Comparison of ENCODE assay signal across 10 cellular contexts in the genomic region with DNA sequence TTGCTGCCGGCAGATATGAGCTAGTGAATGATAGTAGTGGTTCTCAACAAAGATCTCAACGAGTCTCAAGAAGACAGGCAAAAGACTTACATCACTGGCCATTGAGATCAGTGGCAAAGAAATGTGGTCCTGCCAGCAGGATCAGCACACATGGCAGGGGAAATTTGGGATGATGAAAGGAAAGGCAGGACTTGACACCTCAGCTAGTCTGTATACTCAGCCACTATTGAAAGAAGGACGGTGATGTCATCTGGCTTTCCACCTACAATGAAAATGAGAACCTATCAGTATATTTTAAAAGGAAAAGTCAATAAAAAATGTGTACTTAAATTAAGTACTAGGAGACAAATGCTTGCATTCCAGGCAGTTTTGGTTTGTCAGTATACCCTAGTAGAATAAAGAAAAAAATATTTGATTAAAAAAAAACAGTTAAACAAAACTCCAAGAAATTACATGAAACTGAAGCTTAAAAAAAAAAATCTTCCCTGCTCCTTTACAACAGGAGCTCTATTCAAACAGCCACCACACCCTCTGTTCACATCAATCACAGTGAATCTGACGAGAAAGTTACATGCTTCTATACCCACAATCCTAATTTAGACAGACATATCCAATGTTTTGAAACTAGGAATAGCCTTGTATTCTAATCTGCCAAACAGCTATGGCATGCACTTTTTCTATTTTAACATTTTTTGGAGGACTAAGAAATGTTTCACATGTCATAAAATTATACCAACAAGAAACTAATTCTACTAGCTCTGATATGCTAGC. TPM values are rescaled to one million over a fixed set of nuclear protein-coding genes. Genes with fewer than 3 reads are reported as not detected.
DNase-seq lines count a peak whose midpoint lies in the region; ATAC-seq, FAIRE-seq and TF ChIP-seq lines count a peak whose summit lies in the region.
"Had no signal": no experiment of that assay in that cellular context is flagged by ENCODE, and none has a peak within 500 bp of the region (broad histone marks: within the 10 kb centered on the region; RNA-seq: fewer than 3 reads in every experiment).

No MANE protein-coding gene starts in this region.

- H3K4me3 ChIP-seq in gastroesophageal sphincter (no peak overlapping the region), psoas muscle (peak overlapping the region; percentile 33)

- no peak for TF ChIP-seq POLR2A in gastroesophageal sphincter (IDR thresholded peaks at IDR 0.05)

- CTCF ChIA-PET in RWPE1 (lab: Yijun Ruan, JAX) = interaction anchor here (1.1 to 1.6 kb wide), 2 partner anchors 63 to 65 kb away, joined by 3 read pairs; no protein-coding TSS in a partner anchor

- TF ChIP-seq EP300 in gastroesophageal sphincter (IDR thresholded peaks at IDR 0.05) = no peak

- H3K27ac ChIP-seq in RWPE1 (peak overlapping the region; percentile 95), gastroesophageal sphincter (peak overlapping the region; percentile 32 to 90 (median 84)), psoas muscle (peak overlapping the region; percentile 86)

- H3K36me3 ChIP-seq in gastroesophageal sphincter (peaks cover 0 to 39% of the 10 kb centered on the region in 2 donors), psoas muscle (ENCODE audit: insufficient read depth in 1 of 2, low read depth in 1 of 2) (peaks cover 10 to 65% of the 10 kb centered on the region in 2 donors)

- WGBS in gastroesophageal sphincter (ENCODE audit: low coverage in 1 of 2), 2 donors = 72% methylated on average over 3 to 4 of the region's 4 CpGs
- 38 to 62% (median 38%) methylated on average over 4 of the region's 4 CpGs for WGBS in psoas muscle, 3 donors

- ATAC-seq in gastroesophageal sphincter = peak; percentile 22
- peak; percentile 41 to 67 (median 54) for ATAC-seq in psoas muscle
- no peak for ATAC-seq in HG03280 (IDR thresholded peaks at IDR 0.05; ENCODE audit: unreplicated experiment)

- no peaks in the 10 kb centered on the region for H3K9me3 ChIP-seq in gastroesophageal sphincter
- H3K9me3 ChIP-seq in psoas muscle = no peaks in the 10 kb centered on the region
- H3K9me3 ChIP-seq: BE2C had no signal

- no peak for DNase-seq in RWPE1 (ENCODE audit: low spot score)
- no peak for DNase-seq in psoas muscle
- DNase-seq in amygdala (lab: John Stamatoyannopoulos, UW) = no peak
- DNase-seq in RPMI8226 = no peak
- no peak for DNase-seq in NCI-H187 (lab: John Stamatoyannopoulos, UW)
- DNase-seq: BE2C, DND-41 had no signal

- no peaks in the 10 kb centered on the region for H3K27me3 ChIP-seq in gastroesophageal sphincter
- H3K27me3 ChIP-seq in psoas muscle (ENCODE audit: insufficient read depth in 3 of 3, low read length in 2 of 3) = no peaks in the 10 kb centered on the region
- H3K27me3 ChIP-seq: BE2C had no signal

- H3K4me1 ChIP-seq in gastroesophageal sphincter = peaks cover 10 to 100% (median 23%) of the 10 kb centered on the region in 3 donors
- peaks cover 83% of the 10 kb centered on the region for H3K4me1 ChIP-seq in psoas muscle
- H3K4me1 ChIP-seq: BE2C had no signal

- POLR2A ChIA-PET in RWPE1 (lab: Yijun Ruan, JAX; ENCODE audit: low non-redundant PET) = no interaction called here

- FAIRE-seq in G401.6 (lab: Jason Lieb, UNC) = peak; percentile 44

- no peak for TF ChIP-seq CTCF in RWPE1 (conservative IDR thresholded peaks at IDR 0.05; ENCODE audit: low read depth)
- no peak for TF ChIP-seq CTCF in gastroesophageal sphincter (IDR thresholded peaks at IDR 0.05)
- TF ChIP-seq CTCF in psoas muscle (IDR thresholded peaks at IDR 0.05) = no peak

- intact Hi-C loops in psoas muscle (cut with DNase I) = loop anchor here (2.0 to 5.0 kb wide), 2 partner anchors 48 to 50 kb away; no protein-coding TSS in a partner anchor

RNA-seq across cellular contexts. Expression of a gene that starts 34.9 kb away (rescaled TPM):
- 1 to 10 TPM; 1.1 to 5.1 (median 1.9) TPM for total RNA-seq in gastroesophageal sphincter
- 1 to 10 TPM; 1.1 to 4.2 (median 1.4) TPM for total RNA-seq in psoas muscle
- 1 to 10 TPM in 2 of 3 donors, under 1 TPM in 1; 0.77 to 3.8 (median 2.6) TPM for polyA plus RNA-seq in psoas muscle

RNA-seq across cellular contexts. Expression of a gene that starts 35.1 kb away (rescaled TPM):
- total RNA-seq in gastroesophageal sphincter (100 to 1,000 TPM; 101 to 184 (median 159) TPM), psoas muscle (100 to 1,000 TPM in 3 of 4 donors, 10 to 100 TPM in 1; 70.4 to 136 (median 121) TPM)
- polyA plus RNA-seq in psoas muscle = 100 to 1,000 TPM; 168 to 216 (median 188) TPM

RNA-seq across cellular contexts. Expression of a gene that starts 46.1 kb away (rescaled TPM):
- 10 to 100 TPM; 37.5 to 48.6 (median 41.9) TPM for total RNA-seq in gastroesophageal sphincter
- total RNA-seq in psoas muscle = 100 to 1,000 TPM in 2 of 4 donors, 10 to 100 TPM in 2; 61.1 to 213 (median 86.7) TPM
- polyA plus RNA-seq in psoas muscle = 100 to 1,000 TPM in 1 of 3 donors, 10 to 100 TPM in 2; 54.6 to 134 (median 65.4) TPM
